8 cellular contexts compared by ENCODE assay signal in the genomic region with DNA sequence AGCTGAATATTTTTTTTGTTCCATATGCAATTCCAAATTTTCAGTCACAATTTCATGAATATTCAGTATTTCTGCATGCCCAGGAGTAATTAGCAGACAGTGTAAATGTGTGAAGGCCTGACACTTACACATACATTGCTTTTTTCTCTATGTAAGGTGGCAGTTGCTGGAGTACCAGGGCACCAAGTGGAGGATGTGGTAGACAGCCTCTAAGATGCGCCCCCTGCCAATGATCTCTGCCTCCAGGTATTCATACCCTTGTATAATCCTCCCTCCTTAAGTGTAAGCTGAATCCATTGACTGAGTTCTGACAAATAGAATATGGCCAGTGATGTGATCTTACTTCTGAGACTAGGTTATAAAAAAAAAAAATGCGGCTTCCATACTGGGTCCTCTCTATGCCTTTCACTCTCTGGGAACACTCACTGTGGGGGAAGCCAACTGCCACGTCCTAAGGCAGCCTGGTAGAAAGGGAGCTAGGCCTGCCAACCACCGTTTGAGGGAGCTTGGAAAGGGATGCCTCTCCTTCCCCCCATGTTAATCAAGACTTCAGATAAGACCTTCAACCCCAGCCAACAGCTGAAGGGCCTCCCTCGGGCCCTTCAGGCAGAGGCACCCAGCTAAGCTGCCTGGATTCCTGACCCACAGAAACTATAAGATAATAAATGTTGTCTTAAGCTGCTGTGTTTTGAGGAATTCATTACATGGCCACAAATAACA.
DNase-seq lines count a peak whose midpoint lies in the region; ATAC-seq and TF ChIP-seq lines count a peak whose summit lies in the region.

No MANE protein-coding gene starts in this region.

- peaks cover 0 to 3% (median 0%) of the 10 kb centered on the region in 3 donors for H3K36me3 ChIP-seq in skeletal muscle tissue (ENCODE audit: control insufficient read depth in 3 of 3, insufficient read depth in 3 of 3, low read length in 3 of 3)

- no peak overlapping the region for H3K9ac ChIP-seq in skeletal muscle tissue (ENCODE audit: low read depth in 1 of 3, low read length in 3 of 3)

- peaks cover 46 to 50% (median 49%) of the 10 kb centered on the region in 3 donors for H3K4me1 ChIP-seq in skeletal muscle tissue (ENCODE audit: control insufficient read depth in 3 of 3, insufficient read depth in 3 of 3, low read length in 3 of 3)

- no peak overlapping the region for H3K4me3 ChIP-seq in skeletal muscle tissue (ENCODE audit: low read length in 3 of 3)

- ATAC-seq in activated T-helper 17 cell treated with anti-CD3 and anti-CD28 coated beads, Interleukin-2, amount 50 U/mL, for 72 hours (replicated peaks) = no peak
- no peak for ATAC-seq in HG03095 (IDR thresholded peaks at IDR 0.05; ENCODE audit: unreplicated experiment)
- no peak for ATAC-seq in GM21717 (IDR thresholded peaks at IDR 0.05; ENCODE audit: unreplicated experiment)

- no peak for TF ChIP-seq CTCF in HFFc6 (IDR thresholded peaks at IDR 0.05)
- TF ChIP-seq CTCF in glutamatergic neuron (IDR thresholded peaks at IDR 0.05; ENCODE audit: partially characterized antibody, unreplicated experiment) = no peak

- H3K4me1 Mint-ChIP-seq in HFFc6 (ENCODE audit: low read depth) (peaks cover 63% of the 10 kb centered on the region), glutamatergic neuron (ENCODE audit: low read depth, unreplicated experiment) (peaks cover 31% of the 10 kb centered on the region)
- H3K4me1 Mint-ChIP-seq in activated T-helper 17 cell treated with anti-CD3 and anti-CD28 coated beads, Interleukin-2, amount 50 U/mL, for 72 hours = peaks cover 28% of the 10 kb centered on the region

- no peaks in the 10 kb centered on the region for H3K27me3 ChIP-seq in skeletal muscle tissue (ENCODE audit: control insufficient read depth in 3 of 3, insufficient read depth in 3 of 3, low read length in 3 of 3)

- peak overlapping the region; percentile 76 for H3K27ac ChIP-seq in skeletal muscle tissue (ENCODE audit: low read depth, low read length)

- H3K4me3 Mint-ChIP-seq in HFFc6 (no peak overlapping the region; the same call in 1 of the 2 replicates), glutamatergic neuron (ENCODE audit: unreplicated experiment) (peak overlapping the region; percentile 42)
- H3K4me3 Mint-ChIP-seq in activated T-helper 17 cell treated with anti-CD3 and anti-CD28 coated beads, Interleukin-2, amount 50 U/mL, for 72 hours = peak overlapping the region; percentile 91

- H3K9me3 ChIP-seq in skeletal muscle tissue (ENCODE audit: control insufficient read depth in 3 of 3, low read length in 3 of 3) = no peaks in the 10 kb centered on the region

- H3K27me3 Mint-ChIP-seq in HFFc6 (ENCODE audit: insufficient read depth) (peaks cover 7% of the 10 kb centered on the region), glutamatergic neuron (ENCODE audit: unreplicated experiment) (peaks cover 10% of the 10 kb centered on the region)
- H3K27me3 Mint-ChIP-seq in activated T-helper 17 cell treated with anti-CD3 and anti-CD28 coated beads, Interleukin-2, amount 50 U/mL, for 72 hours = no peaks in the 10 kb centered on the region

- peak overlapping the region; percentile 100 for H3K27ac Mint-ChIP-seq in HFFc6
- H3K27ac Mint-ChIP-seq in activated T-helper 17 cell treated with anti-CD3 and anti-CD28 coated beads, Interleukin-2, amount 50 U/mL, for 72 hours = peak overlapping the region; percentile 97
- no peak overlapping the region for H3K27ac Mint-ChIP-seq in glutamatergic neuron (ENCODE audit: unreplicated experiment)

- no peaks in the 10 kb centered on the region for H3K9me3 Mint-ChIP-seq in HFFc6
- no peaks in the 10 kb centered on the region for H3K9me3 Mint-ChIP-seq in activated T-helper 17 cell treated with anti-CD3 and anti-CD28 coated beads, Interleukin-2, amount 50 U/mL, for 72 hours
- H3K9me3 Mint-ChIP-seq in glutamatergic neuron (ENCODE audit: unreplicated experiment) = peaks cover 6% of the 10 kb centered on the region

- H3K36me3 Mint-ChIP-seq in HFFc6 (ENCODE audit: low read depth) (no peaks in the 10 kb centered on the region; the same call in 1 of the 2 replicates), glutamatergic neuron (ENCODE audit: unreplicated experiment) (no peaks in the 10 kb centered on the region)
- H3K36me3 Mint-ChIP-seq in activated T-helper 17 cell treated with anti-CD3 and anti-CD28 coated beads, Interleukin-2, amount 50 U/mL, for 72 hours (ENCODE audit: low read depth) = peaks cover 22% of the 10 kb centered on the region

- DNase-seq in HFFc6 (no peak), glutamatergic neuron (no peak), NAMALWA (ENCODE audit: low spot score) (no peak), AML-193 (lab: John Stamatoyannopoulos, UW) (no peak)
